ENCODE assay signal across 25 cellular contexts in the genomic region with DNA sequence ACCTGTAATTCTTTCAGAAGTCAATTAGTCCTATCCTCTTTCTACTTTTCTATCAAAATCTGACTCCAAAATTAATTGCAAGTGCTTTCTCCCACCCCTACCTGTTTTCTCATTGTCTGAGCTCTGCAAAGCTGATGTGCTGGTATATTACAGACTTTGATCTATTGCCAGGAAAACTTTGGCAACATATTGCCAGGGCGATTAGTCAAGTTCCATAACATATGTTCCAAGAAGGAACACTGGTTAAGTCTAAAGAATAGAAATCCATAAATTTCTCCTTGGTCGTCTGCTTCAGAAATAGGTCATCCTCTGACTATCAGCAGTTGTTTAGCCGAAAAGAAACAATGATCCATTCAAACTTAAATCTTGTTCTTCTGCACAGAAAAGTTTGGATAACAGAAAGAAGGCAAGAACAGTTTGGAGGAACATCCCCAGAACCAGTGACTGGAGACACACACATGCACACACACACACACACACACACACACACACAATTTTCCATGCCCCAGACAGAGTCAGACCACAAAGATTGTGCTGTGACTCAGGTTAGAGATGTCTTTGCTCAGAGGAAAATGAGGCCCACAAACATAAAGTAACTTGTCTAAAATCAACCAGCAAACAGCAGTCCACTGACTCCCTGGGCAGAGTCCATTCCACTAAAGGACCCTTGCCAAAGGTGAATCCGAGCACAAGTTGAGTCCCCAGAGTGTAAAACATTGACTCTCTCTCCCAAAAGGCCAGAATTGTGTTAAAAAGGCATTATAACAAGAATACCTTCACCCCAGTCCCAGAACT.
A peak's percentile ranks its signal among the peaks of the same experiment; 100 is the strongest.
DNase-seq lines count a peak whose midpoint lies in the region; ATAC-seq and TF ChIP-seq lines count a peak whose summit lies in the region.
"Had no signal": no experiment of that assay in that cellular context is flagged by ENCODE, and none has a peak within 500 bp of the region (broad histone marks: within the 10 kb centered on the region; RNA-seq: fewer than 3 reads in every experiment).

No MANE protein-coding gene starts in this region.

- H3K36me3 ChIP-seq in mammary epithelial cell (ENCODE audit: insufficient read depth, low read length) (no peaks in the 10 kb centered on the region), muscle layer of colon (ENCODE audit: insufficient read depth, low read length) (no peaks in the 10 kb centered on the region), transverse colon (no peaks in the 10 kb centered on the region)
- H3K36me3 ChIP-seq: colonic mucosa, pancreas, upper lobe of right lung had no signal

- CTCF ChIA-PET in mammary epithelial cell (lab: Charles Lee; ENCODE audit: low non-redundant PET) = no interaction called here
- CTCF ChIA-PET in MCF 10A (lab: Yijun Ruan, JAX) = interaction anchor here (0.7 kb wide), 1 partner anchor 8 kb away, joined by 5 read pairs; no protein-coding TSS in a partner anchor

- no peaks in the 10 kb centered on the region for H3K79me2 ChIP-seq in mammary epithelial cell (ENCODE audit: insufficient read depth, low read length)
- H3K79me2 ChIP-seq: hepatocyte had no signal

- H3K4me3 ChIP-seq in mammary epithelial cell (replicated peaks in 1 of 3; ENCODE audit: insufficient read depth in 1 of 3, low read depth in 2 of 3, low read length in 3 of 3) (no peak overlapping the region), dorsolateral prefrontal cortex (no peak overlapping the region), muscle layer of colon (ENCODE audit: low read depth in 1 of 2, low read length in 2 of 2) (no peak overlapping the region), transverse colon (no peak overlapping the region)
- H3K4me3 ChIP-seq: BLaER1 treated with 17β-estradiol and CSF1 and Interleukin-3, amounts not matched to agents 10 nM and 100 nM; colonic mucosa; hepatocyte; pancreas; upper lobe of right lung had no signal

- in situ Hi-C loops in mammary epithelial cell (cut with MboI; ENCODE audit: low sequenced_read_pairs in 2 of 2) = no loop called here
- in situ Hi-C loops in transverse colon (cut with MboI; ENCODE audit: low pct_ligation_motif_present in 1 of 4, low pct_unique_long_range_greater_than_20kb in 1 of 4, low sequenced_read_pairs in 3 of 4) = no loop called here

- H2AFZ ChIP-seq in mammary epithelial cell (ENCODE audit: low read depth, low read length) = peak overlapping the region; percentile 66
- H2AFZ ChIP-seq: hepatocyte had no signal

- intact Hi-C loops in mammary epithelial cell (cut with micrococcal nuclease) (no loop called here), MCF 10A (cut with micrococcal nuclease) (no loop called here), dorsolateral prefrontal cortex (cut with DNase I) (loop anchor here in 1 of 2 donors (10.0 kb wide), 1 partner anchor 87 kb away; no protein-coding TSS in a partner anchor), transverse colon (cut with DNase I; ENCODE audit: low total_unique reads) (no loop called here)

- no peaks in the 10 kb centered on the region for H3K9me3 Mint-ChIP-seq in MCF 10A (ENCODE audit: unreplicated experiment)
- H3K9me3 Mint-ChIP-seq: activated B cell treated with CpG ODN at 0.5 μM for 24 hours; activated T-helper 2 cell treated with anti-CD3 and anti-CD28 coated beads, Interferon-gamma antibody, Interleukin-2, Interleukin-4, amounts not matched to agents 10 μg/mL and 5 μg/mL and 100 μg/mL, durations not matched to agents 14 hours and 24 hours and 36 hours had no signal

- H3K27me3 Mint-ChIP-seq in MCF 10A (ENCODE audit: insufficient read depth, unreplicated experiment) = peaks cover 22% of the 10 kb centered on the region
- H3K27me3 Mint-ChIP-seq: activated B cell treated with CpG ODN at 0.5 μM for 24 hours, T-cell had no signal

- no peak for TF ChIP-seq POLR2A in transverse colon (IDR thresholded peaks at IDR 0.05)

- 17% methylated on average over 4 of the region's 4 CpGs for WGBS in mammary epithelial cell (ENCODE audit: low coverage, missing lambda C conversion rate)
- WGBS in transverse colon (ENCODE audit: low coverage in 1 of 2), 2 donors = 43 to 47% methylated on average over 2 to 4 of the region's 4 CpGs

- no peak overlapping the region for H3K4me2 ChIP-seq in mammary epithelial cell (ENCODE audit: insufficient read depth, low read depth, low read length)
- H3K4me2 ChIP-seq: BLaER1 treated with 17β-estradiol and CSF1 and Interleukin-3, amounts not matched to agents 10 nM and 100 nM; hepatocyte had no signal

- peaks cover 34% of the 10 kb centered on the region for H3K4me1 ChIP-seq in mammary epithelial cell (ENCODE audit: insufficient read depth, low read length)
- peaks cover 12% of the 10 kb centered on the region for H3K4me1 ChIP-seq in muscle layer of colon (ENCODE audit: insufficient read depth, low read length)
- H3K4me1 ChIP-seq in transverse colon = peaks cover 0 to 5% (median 4%) of the 10 kb centered on the region in 4 donors
- H3K4me1 ChIP-seq: BLaER1 treated with 17β-estradiol and CSF1 and Interleukin-3, amounts not matched to agents 10 nM and 100 nM; colonic mucosa; pancreas; upper lobe of right lung had no signal

- no peak overlapping the region for H3K4me3 Mint-ChIP-seq in MCF 10A (ENCODE audit: unreplicated experiment)
- H3K4me3 Mint-ChIP-seq: activated B cell treated with CpG ODN at 0.5 μM for 24 hours, T-cell had no signal

- BruUV-seq in mammary epithelial cell (replicated peaks; lab: Mats Ljungman, UMichigan) (no TSS peak), MCF 10A (replicated peaks; lab: Mats Ljungman, UMichigan) (no TSS peak)

- POLR2A ChIA-PET in MCF 10A (lab: Yijun Ruan, JAX) = no interaction called here

- dilution Hi-C loops in mammary epithelial cell (cut with HindIII; ENCODE audit: low sequenced_read_pairs) = no loop called here

- DNase-seq in mammary epithelial cell (peak; percentile 73), MCF 10A (ENCODE audit: unreplicated experiment) (no peak), dorsolateral prefrontal cortex (no peak), transverse colon (no peak), epidermal melanocyte (ENCODE audit: insufficient read length, low spot score) (no peak)
- DNase-seq: activated B cell treated with CpG ODN at 0.5 μM for 24 hours; amygdala; colonic mucosa; DMS153; erythroblast; H7; NCI-H1048; NK-92 treated with Interleukin-12 subunit alpha and Interleukin-12 subunit beta, amount 100 ng/mL, for 24 hours; pancreas; small intestine; T-cell; upper lobe of right lung had no signal

- H3K36me3 Mint-ChIP-seq in MCF 10A (ENCODE audit: insufficient read depth, unreplicated experiment) = no peaks in the 10 kb centered on the region
- H3K36me3 Mint-ChIP-seq: T-cell had no signal

- TF ChIP-seq EP300 in transverse colon (IDR thresholded peaks at IDR 0.05; ENCODE audit: low read depth) = no peak

- H3K9ac ChIP-seq in mammary epithelial cell (ENCODE audit: insufficient read depth, low read length) (no peak overlapping the region), muscle layer of colon (ENCODE audit: low read length) (no peak overlapping the region)
- H3K9ac ChIP-seq: BLaER1 treated with 17β-estradiol and CSF1 and Interleukin-3, amounts not matched to agents 10 nM and 100 nM had no signal

- no peak overlapping the region for H3K27ac Mint-ChIP-seq in MCF 10A (ENCODE audit: low read depth, unreplicated experiment)
- H3K27ac Mint-ChIP-seq: activated B cell treated with CpG ODN at 0.5 μM for 24 hours; activated T-helper 2 cell treated with anti-CD3 and anti-CD28 coated beads, Interferon-gamma antibody, Interleukin-2, Interleukin-4, amounts not matched to agents 10 μg/mL and 5 μg/mL and 100 μg/mL, durations not matched to agents 14 hours and 24 hours and 36 hours; T-cell had no signal

- no peaks in the 10 kb centered on the region for H3K4me1 Mint-ChIP-seq in MCF 10A (ENCODE audit: insufficient read depth, unreplicated experiment)
- H3K4me1 Mint-ChIP-seq: T-cell had no signal

- H3K9me3 ChIP-seq in mammary epithelial cell (replicated peaks; ENCODE audit: insufficient read depth, low read length) (no peaks in the 10 kb centered on the region), muscle layer of colon (ENCODE audit: low read length) (no peaks in the 10 kb centered on the region), transverse colon (no peaks in the 10 kb centered on the region)
- H3K9me3 ChIP-seq: colonic mucosa, pancreas, upper lobe of right lung had no signal

- no peak overlapping the region for H3K27ac ChIP-seq in mammary epithelial cell (ENCODE audit: insufficient read depth, low read depth, low read length)
- peak overlapping the region in 49 of 59 donors; percentile 4 to 93 (median 66) for H3K27ac ChIP-seq in dorsolateral prefrontal cortex
- peak overlapping the region; percentile 52 for H3K27ac ChIP-seq in muscle layer of colon (ENCODE audit: low read depth, low read length)
- H3K27ac ChIP-seq in transverse colon = peak overlapping the region in 3 of 4 donors; percentile 25 to 59 (median 56)
- H3K27ac ChIP-seq: 22Rv1; BLaER1 treated with 17β-estradiol and CSF1 and Interleukin-3, amounts not matched to agents 10 nM and 100 nM; colonic mucosa; hepatocyte; pancreas; upper lobe of right lung had no signal

- TF ChIP-seq CTCF in mammary epithelial cell (conservative IDR thresholded peaks at IDR 0.05 in 1 of 2, IDR thresholded peaks at IDR 0.05 in 1 of 2; ENCODE audit: extremely low read depth in 1 of 2, insufficient read depth in 1 of 2, low read depth in 1 of 2, low read length in 2 of 2) (no peak), MCF 10A (IDR thresholded peaks at IDR 0.05; ENCODE audit: unreplicated experiment) (no peak), dorsolateral prefrontal cortex (IDR thresholded peaks at IDR 0.05 in 54 of 56, conservative IDR thresholded peaks at IDR 0.05 in 2 of 56; ENCODE audit: low read depth in 1 of 56, partially characterized antibody in 56 of 56) (no peak), transverse colon (IDR thresholded peaks at IDR 0.05) (no peak)

- ATAC-seq in HG03280 (IDR thresholded peaks at IDR 0.05; ENCODE audit: unreplicated experiment) (no peak), HG03159 (IDR thresholded peaks at IDR 0.05; ENCODE audit: unreplicated experiment) (no peak)
- ATAC-seq: pancreas, Right ventricle myocardium inferior, T-cell, upper lobe of right lung had no signal

- H3K27me3 ChIP-seq in mammary epithelial cell (ENCODE audit: insufficient read depth, low read length) (no peaks in the 10 kb centered on the region), dorsolateral prefrontal cortex (no peaks in the 10 kb centered on the region), muscle layer of colon (ENCODE audit: control insufficient read depth in 1 of 2, insufficient read depth in 2 of 2, low read length in 2 of 2) (no peaks in the 10 kb centered on the region), transverse colon (no peaks in the 10 kb centered on the region)
- H3K27me3 ChIP-seq: BLaER1 treated with 17β-estradiol and CSF1 and Interleukin-3, amounts not matched to agents 10 nM and 100 nM; colonic mucosa; hepatocyte; pancreas; upper lobe of right lung had no signal

- H4K20me1 ChIP-seq in mammary epithelial cell (ENCODE audit: insufficient read depth, low read length) = no peaks in the 10 kb centered on the region
- H4K20me1 ChIP-seq: BLaER1 treated with 17β-estradiol and CSF1 and Interleukin-3, amounts not matched to agents 10 nM and 100 nM had no signal
